12 cellular contexts compared by ENCODE assay signal in genomic region chr10:114917927-114918672, GRCh38. TPM values are rescaled to one million over a fixed set of nuclear protein-coding genes. Genes with fewer than 3 reads are reported as not detected.
A peak's percentile ranks its signal among the peaks of the same experiment; 100 is the strongest.
DNase-seq lines count a peak whose midpoint lies in the region; ATAC-seq, FAIRE-seq and TF ChIP-seq lines count a peak whose summit lies in the region.
"Had no signal": no experiment of that assay in that cellular context is flagged by ENCODE, and none has a peak within 500 bp of the region (broad histone marks: within the 10 kb centered on the region; RNA-seq: fewer than 3 reads in every experiment).

No MANE protein-coding gene starts in this region.

- FAIRE-seq in H54 (lab: Jason Lieb, UNC) (peak; percentile 58), GM12878 (lab: Jason Lieb, UNC) (no peak), GM12891 (lab: Jason Lieb, UNC) (no peak)
- FAIRE-seq: frontal cortex had no signal

- peak overlapping the region; percentile 12; the same call in 1 of the 2 replicates for H2AFZ ChIP-seq in GM12878 (ENCODE audit: control insufficient read depth, low read depth, low read length)

- no peaks in the 10 kb centered on the region for H3K79me2 ChIP-seq in GM12878 (ENCODE audit: control insufficient read depth, insufficient read depth, low read length)

- WGBS in GM12878 (ENCODE audit: insufficient coverage, insufficient replicate concordance, low lambda C conversion rate, missing lambda C conversion rate): 8% methylated on average over 3 of the region's 3 CpGs

- H3K27me3 ChIP-seq in GM12878 (replicated peaks in 1 of 2; ENCODE audit: control insufficient read depth in 2 of 2, insufficient read depth in 2 of 2, low read length in 1 of 2): no peaks in the 10 kb centered on the region
- H3K27me3 ChIP-seq: BLaER1 treated with 17β-estradiol and CSF1 and Interleukin-3, amounts not matched to agents 10 nM and 100 nM had no signal

- H3K9ac ChIP-seq in GM12878 (ENCODE audit: control insufficient read depth, insufficient read depth, low read length): no peak overlapping the region
- H3K9ac ChIP-seq: BLaER1 treated with 17β-estradiol and CSF1 and Interleukin-3, amounts not matched to agents 10 nM and 100 nM; KMS-11 had no signal

- DNase-seq in H54 (ENCODE audit: insufficient read length, low spot score) (no peak), NCI-H345 (lab: John Stamatoyannopoulos, UW) (peak; percentile 56), GM12878 (ENCODE audit: low read depth, low spot score) (no peak), kidney tubule cell (ENCODE audit: low spot score) (peak; percentile 98), GM12891 (ENCODE audit: insufficient read length, low spot score) (no peak), DMS 273 treated with DMSO at 0.1 percent for 48 hours (lab: John Stamatoyannopoulos, UW) (no peak), RPMI8226 (no peak)
- DNase-seq in activated naive CD4-positive, alpha-beta T cell treated with anti-CD3 and anti-CD28 coated beads for 36 hours: no peak
- DNase-seq: activated naive CD8-positive, alpha-beta T cell treated with anti-CD3 and anti-CD28 coated beads, Interleukin-2, amount 50 U/mL, for 24 hours had no signal

- no peak for ATAC-seq in GM12878
- ATAC-seq: activated naive CD8-positive, alpha-beta T cell treated with anti-CD3 and anti-CD28 coated beads, Interleukin-2, amount 50 U/mL, for 24 hours had no signal

- no peak overlapping the region for H3K4me3 Mint-ChIP-seq in activated naive CD4-positive, alpha-beta T cell treated with anti-CD3 and anti-CD28 coated beads for 36 hours
- H3K4me3 Mint-ChIP-seq: activated naive CD8-positive, alpha-beta T cell treated with anti-CD3 and anti-CD28 coated beads, Interleukin-2, amount 50 U/mL, for 24 hours had no signal

- no peaks in the 10 kb centered on the region for H4K20me1 ChIP-seq in GM12878 (ENCODE audit: control insufficient read depth, insufficient read depth)
- H4K20me1 ChIP-seq: BLaER1 treated with 17β-estradiol and CSF1 and Interleukin-3, amounts not matched to agents 10 nM and 100 nM had no signal

- peaks cover 6% of the 10 kb centered on the region for H3K27me3 Mint-ChIP-seq in activated naive CD4-positive, alpha-beta T cell treated with anti-CD3 and anti-CD28 coated beads for 36 hours (ENCODE audit: low read depth)

- no peaks in the 10 kb centered on the region for H3K9me3 ChIP-seq in GM12878 (replicated peaks; ENCODE audit: control insufficient read depth, insufficient read depth, low read length)

- CTCF ChIA-PET in GM12878 (lab: Yijun Ruan, JAX): no interaction called here
- CTCF ChIA-PET in activated naive CD4-positive, alpha-beta T cell treated with anti-CD3 and anti-CD28 coated beads for 36 hours (lab: Charles Lee): no interaction called here

- POLR2A ChIA-PET in GM12878 (lab: Charles Lee): no interaction called here

- intact Hi-C loops in GM12878 (cut with micrococcal nuclease; ENCODE audit: unreplicated experiment): no loop called here
- intact Hi-C loops in activated naive CD4-positive, alpha-beta T cell treated with anti-CD3 and anti-CD28 coated beads for 36 hours (cut with micrococcal nuclease): no loop called here

- no peak overlapping the region for H3K27ac ChIP-seq in GM12878 (ENCODE audit: control insufficient read depth, insufficient read depth)
- H3K27ac ChIP-seq: BLaER1 treated with 17β-estradiol and CSF1 and Interleukin-3, amounts not matched to agents 10 nM and 100 nM; KMS-11 had no signal

- in situ Hi-C loops in GM12878 (cut with MboI): no loop called here

- H3K4me1 Mint-ChIP-seq in activated naive CD4-positive, alpha-beta T cell treated with anti-CD3 and anti-CD28 coated beads for 36 hours (ENCODE audit: low read depth): no peaks in the 10 kb centered on the region

- H3K9me3 Mint-ChIP-seq in activated naive CD4-positive, alpha-beta T cell treated with anti-CD3 and anti-CD28 coated beads for 36 hours: no peaks in the 10 kb centered on the region
- H3K9me3 Mint-ChIP-seq: activated naive CD8-positive, alpha-beta T cell treated with anti-CD3 and anti-CD28 coated beads, Interleukin-2, amount 50 U/mL, for 24 hours had no signal

- no TSS peak for BruUV-seq in GM12878 (replicated peaks; lab: Mats Ljungman, UMichigan)

- TF ChIP-seq EP300 in GM12878 (IDR thresholded peaks at IDR 0.05; ENCODE audit: borderline replicate concordance in 1 of 2, control insufficient read depth in 1 of 2, low read depth in 2 of 2, low read length in 2 of 2): no peak

- H3K4me2 ChIP-seq in GM12878 (ENCODE audit: control insufficient read depth, insufficient read depth): no peak overlapping the region
- H3K4me2 ChIP-seq: BLaER1 treated with 17β-estradiol and CSF1 and Interleukin-3, amounts not matched to agents 10 nM and 100 nM; KMS-11 had no signal

- no peak overlapping the region for H3K4me3 ChIP-seq in GM12878
- H3K4me3 ChIP-seq: BLaER1 treated with 17β-estradiol and CSF1 and Interleukin-3, amounts not matched to agents 10 nM and 100 nM had no signal

- TF ChIP-seq POLR2A in H54 (IDR thresholded peaks at IDR 0.05; ENCODE audit: low read depth, low read length) (no peak), GM12878 (IDR thresholded peaks at IDR 0.05; ENCODE audit: low read depth, low read length) (no peak), GM12891 (IDR thresholded peaks at IDR 0.05; ENCODE audit: low read depth, low read length) (no peak)

- no peaks in the 10 kb centered on the region for H3K36me3 ChIP-seq in GM12878 (ENCODE audit: control insufficient read depth in 2 of 2, insufficient read depth in 2 of 2, low read length in 1 of 2)

- TF ChIP-seq CTCF in GM12878 (IDR thresholded peaks at IDR 0.05 in 2 of 3, conservative IDR thresholded peaks at IDR 0.05 in 1 of 3; ENCODE audit: control insufficient read depth in 2 of 3, extremely low read depth in 1 of 3, insufficient read depth in 1 of 3, low read depth in 3 of 3, low read length in 3 of 3): no peak

- no peak for TF ChIP-seq RAD21 in GM12878 (IDR thresholded peaks at IDR 0.05; ENCODE audit: insufficient read depth, low read depth, low read length)

- SMC1A ChIA-PET in GM12878 (lab: Charles Lee; ENCODE audit: uncharacterized antibody, unreplicated experiment): interaction anchor here (0.6 kb wide), 1 partner anchor 57 kb away, joined by 3 read pairs; no protein-coding TSS in a partner anchor

- RAD21 ChIA-PET in GM12878 (lab: Charles Lee; ENCODE audit: unreplicated experiment): no interaction called here

- no peaks in the 10 kb centered on the region for H3K36me3 Mint-ChIP-seq in activated naive CD4-positive, alpha-beta T cell treated with anti-CD3 and anti-CD28 coated beads for 36 hours (ENCODE audit: low read depth)

- H3K27ac Mint-ChIP-seq in activated naive CD4-positive, alpha-beta T cell treated with anti-CD3 and anti-CD28 coated beads for 36 hours: no peak overlapping the region
- H3K27ac Mint-ChIP-seq: activated naive CD8-positive, alpha-beta T cell treated with anti-CD3 and anti-CD28 coated beads, Interleukin-2, amount 50 U/mL, for 24 hours had no signal

- H3K4me1 ChIP-seq in GM12878 (ENCODE audit: control insufficient read depth, insufficient read depth, low read length): peaks cover 3% of the 10 kb centered on the region; the same call in 1 of the 2 replicates

TF ChIP-seq in GM12878, 131 proteins besides CTCF, POLR2A, EP300 and RAD21 (continues in another document):
- TF ChIP-seq ZBED1 (IDR thresholded peaks at IDR 0.05; ENCODE audit: borderline replicate concordance) (no peak), IKZF1 (conservative IDR thresholded peaks at IDR 0.05) (no peak), RELA (IDR thresholded peaks at IDR 0.05; ENCODE audit: borderline replicate concordance, partially characterized antibody) (no peak), PAX5 (IDR thresholded peaks at IDR 0.05; ENCODE audit: borderline replicate concordance, low read depth, low read length) (no peak), RB1 (IDR thresholded peaks at IDR 0.05; ENCODE audit: borderline replicate concordance) (no peak), SUPT20H (IDR thresholded peaks at IDR 0.05; ENCODE audit: borderline replicate concordance, control insufficient read depth, low read depth, low read length) (no peak), RUNX3 (IDR thresholded peaks at IDR 0.05; ENCODE audit: low read length) (no peak), TARDBP (IDR thresholded peaks at IDR 0.05; ENCODE audit: borderline replicate concordance) (no peak), CHD4 (IDR thresholded peaks at IDR 0.05) (no peak)

TF ChIP-seq in GM12891, 5 proteins besides CTCF, POLR2A, EP300 and RAD21:
- TF ChIP-seq TAF1 (IDR thresholded peaks at IDR 0.05; ENCODE audit: low read depth, low read length) (no peak), SPI1 (IDR thresholded peaks at IDR 0.05; ENCODE audit: low read depth, low read length) (no peak), POU2F2 (IDR thresholded peaks at IDR 0.05; ENCODE audit: low read depth, low read length) (no peak), POLR2AphosphoS5 (IDR thresholded peaks at IDR 0.05; ENCODE audit: low read depth, low read length) (no peak), PAX5 (IDR thresholded peaks at IDR 0.05; ENCODE audit: insufficient read depth, low read length, severe bottlenecking) (no peak)

RNA-seq across cellular contexts. Expression of gene TRUB1, which starts 19.9 kb away (rescaled TPM):
- 25.7 and 27.2 TPM in 2 replicates for total RNA-seq in GM12878 (2013; cell fraction: nucleolus; rRNA removed)
- total RNA-seq in GM12878 (2014; rRNA removed) (15.7 and 17.9 TPM in 2 replicates), GM12878 (2014; rRNA removed; fragmentation: Illumina TruSeq; extraction: Trizol) (19.4 and 20.3 TPM in 2 replicates), GM12878 (2021) (15.8 and 15.9 TPM in 2 replicates)
- 3.8 TPM for polyA plus RNA-seq in GM12878 (2011; ENCODE audit: low read depth)
- polyA plus RNA-seq in GM12878 (2011; rRNA removed) (16.1 and 29.9 TPM in 2 replicates), GM12878 (2014; fragmentation: Illumina TruSeq; extraction: Trizol) (17.0 and 22.7 TPM in 2 replicates), GM12878 (2014; fragmentation: Nextera tagmentation; extraction: Ambion mirVana) (10 to 100 TPM in 1 of 2 experiments, 1 to 10 TPM in 1; 8.1 to 10.4 TPM), GM12878 (2014; rRNA removed) (11.1 and 12.4 TPM in 2 replicates), GM12878 (2016; fragmentation: Nextera tagmentation; extraction: Ambion mirVana) (10 to 100 TPM; 22.9 to 24.0 TPM)
- 6.5 and 6.9 TPM in 2 replicates for polyA plus RNA-seq in GM12878 (2011; cell fraction: cytosol; rRNA removed)
- 6.5 and 8.7 TPM in 2 replicates for polyA plus RNA-seq in GM12878 (2011; cell fraction: nucleus; rRNA removed)
- 5.5 and 8.4 TPM in 2 replicates for polyA plus RNA-seq in GM12878 (2012)
- polyA minus RNA-seq in GM12878 (2011; rRNA and poly(A)+ RNA removed): 8.9 and 12.5 TPM in 2 replicates
- 5.0 and 8.4 TPM in 2 replicates for polyA minus RNA-seq in GM12878 (2011; cell fraction: cytosol; rRNA and poly(A)+ RNA removed)
- 9.7 and 13.3 TPM in 2 replicates for polyA minus RNA-seq in GM12878 (2011; cell fraction: nucleus; rRNA and poly(A)+ RNA removed)
- 10 to 100 TPM; 15.2 to 15.3 TPM for total RNA-seq in activated naive CD4-positive, alpha-beta T cell treated with anti-CD3 and anti-CD28 coated beads for 36 hours
- 7.5 TPM for polyA plus RNA-seq in GM12891 (2012; ENCODE audit: low read depth, missing spikeins)

Comparison
In these comparisons a context has a peak if more than half of its experiments do, and no peak if none do; other contexts are left out.
1. DNase-seq: peak in NCI-H345 (single experiment) and kidney tubule cell (single experiment); none in H54 (single experiment), GM12878 (single experiment), activated naive CD4-positive, alpha-beta T cell treated with anti-CD3 and anti-CD28 coated beads for 36 hours (single experiment), GM12891 (single experiment), DMS 273 treated with DMSO at 0.1 percent for 48 hours (single experiment) and RPMI8226 (single experiment).